8 cellular contexts compared by ENCODE assay signal in the genomic region with DNA sequence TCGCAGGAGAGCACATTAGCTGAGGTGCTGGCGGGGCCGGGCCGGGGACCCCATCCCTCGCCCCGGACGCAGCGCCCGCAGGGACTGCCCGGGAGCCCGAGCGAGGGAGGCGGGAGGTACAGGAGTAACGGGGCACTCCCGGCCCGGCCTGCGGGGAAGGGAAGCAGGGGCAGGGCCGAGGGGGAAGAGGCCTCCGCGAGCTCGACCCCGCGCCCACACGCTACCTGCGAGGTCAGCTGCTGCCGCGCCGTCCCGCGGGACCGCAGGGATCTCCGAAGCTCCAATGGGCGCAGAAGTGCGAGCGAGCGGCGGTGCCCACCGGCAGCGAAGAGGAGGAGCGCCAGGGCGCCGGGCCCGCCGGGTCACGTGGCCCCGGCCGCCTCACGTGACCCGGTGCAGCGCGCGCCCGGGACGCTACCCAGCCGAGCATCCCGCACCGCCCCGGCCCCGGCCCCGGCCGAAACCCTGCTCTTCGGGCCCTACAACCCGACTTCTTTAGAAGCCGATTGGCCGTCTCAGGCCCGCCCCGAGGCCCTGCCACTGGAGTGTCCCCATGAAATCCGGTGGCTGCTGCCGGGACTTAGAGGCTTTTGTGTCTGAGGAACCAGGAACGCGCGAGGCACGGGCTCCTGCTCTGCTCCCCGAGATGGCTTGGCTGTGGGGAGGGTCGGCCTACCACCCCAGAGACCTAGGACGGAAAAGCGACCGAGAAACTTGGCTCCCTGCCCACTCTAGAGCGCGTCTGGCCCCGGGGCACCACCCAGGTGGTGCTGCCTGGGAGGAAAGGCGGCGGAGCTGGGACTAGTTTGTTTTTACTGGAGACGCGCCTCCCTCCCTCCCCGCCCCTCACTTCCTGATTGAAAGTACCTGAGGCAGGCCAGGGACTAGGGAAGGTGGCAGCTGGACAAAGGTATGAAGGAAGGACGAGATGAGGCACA. TPM values are rescaled to one million over a fixed set of nuclear protein-coding genes. Genes with fewer than 3 reads are reported as not detected.
DNase-seq lines count a peak whose midpoint lies in the region; ATAC-seq and TF ChIP-seq lines count a peak whose summit lies in the region.

A gene (minus strand): TSS at position 339 of the 938 bp plus-strand sequence. CDS start 18,279 bp downstream, outside the sequence.

- no TSS peak for BruUV-seq in A673 (replicated peaks; lab: Mats Ljungman, UMichigan)

- CTCF ChIA-PET in A673 (lab: Charles Lee) = no interaction called here

- no peaks in the 10 kb centered on the region for H3K27me3 ChIP-seq in A673 (replicated peaks; ENCODE audit: insufficient read depth, low read depth, low read length, poor library complexity)

- DNase-seq in A673 (ENCODE audit: low spot score) = peak; percentile 77
- DNase-seq in NCI-H2196 treated with DMSO at 0.1 percent for 48 hours (lab: John Stamatoyannopoulos, UW; ENCODE audit: unreplicated experiment) = peak; percentile 13
- peak; percentile 49 to 55 for DNase-seq in activated CD4-positive, alpha-beta T cell treated with anti-CD3 and anti-CD28 coated beads for 24 hours (ENCODE audit: low read depth in 2 of 2)
- DNase-seq in kidney tubule cell (ENCODE audit: low spot score) = peak; percentile 77
- DNase-seq in stimulated activated CD4-positive, alpha-beta T cell treated with anti-CD3 and anti-CD28 coated beads, Interleukin-1b, Interleukin-23, amount 100 ng/mL, for 1 hour (ENCODE audit: low read depth in 2 of 2) = peak; percentile 16 to 40

- no peaks in the 10 kb centered on the region for H3K36me3 ChIP-seq in A673 (ENCODE audit: insufficient read depth, low read length, poor library complexity, severe bottlenecking)

- H3K4me3 ChIP-seq in A673 (ENCODE audit: low read depth, low read length, poor library complexity, severe bottlenecking) = peak within 1 kb of the TSS; percentile 70

- no peaks in the 10 kb centered on the region for H3K9me3 ChIP-seq in A673 (ENCODE audit: low read depth, low read length, poor library complexity, severe bottlenecking)

- POLR2A ChIA-PET in A673 (lab: Charles Lee; ENCODE audit: low non-redundant PET) = no interaction called here

- peaks cover 5% of the 10 kb centered on the region for H3K4me1 ChIP-seq in A673 (ENCODE audit: insufficient read depth, low read length, poor library complexity, severe bottlenecking)

- intact Hi-C loops in A673 (cut with micrococcal nuclease; ENCODE audit: unreplicated experiment) = no loop called here

- peak; percentile 80 for ATAC-seq in GM18519 (IDR thresholded peaks at IDR 0.05; ENCODE audit: low FRiP score, unreplicated experiment)
- ATAC-seq in HG03025 (IDR thresholded peaks at IDR 0.05; ENCODE audit: low FRiP score, unreplicated experiment) = peak; percentile 91

- H3K27ac ChIP-seq in A673 (ENCODE audit: low read depth, low read length, poor library complexity, severe bottlenecking) (peak within 1 kb of the TSS; percentile 39), cingulate gyrus (ENCODE audit: low read depth, low read length) (peak within 1 kb of the TSS; percentile 76)

- TF ChIP-seq CTCF in A673 (conservative IDR thresholded peaks at IDR 0.05; ENCODE audit: low read depth, low read length) = no peak

RNA-seq across cellular contexts. Expression of the gene that starts here (rescaled TPM):
- 12.7 and 18.4 TPM in 2 replicates for total RNA-seq in A673 (2021)

Comparison
In these comparisons a context has a peak if more than half of its experiments do, and no peak if none do; other contexts are left out.
1. Peak in every context shown above with its lines: DNase-seq, ATAC-seq, H3K4me3 ChIP-seq and H3K27ac ChIP-seq.
2. DNase-seq: peak in every context shown above with its lines; median percentile 77 in A673; 77 in kidney tubule cell; 52 in activated CD4-positive, alpha-beta T cell treated with anti-CD3 and anti-CD28 coated beads for 24 hours; 28 in stimulated activated CD4-positive, alpha-beta T cell treated with anti-CD3 and anti-CD28 coated beads, Interleukin-1b, Interleukin-23, amount 100 ng/mL, for 1 hour; 13 in NCI-H2196 treated with DMSO at 0.1 percent for 48 hours.